In the genomic region with DNA sequence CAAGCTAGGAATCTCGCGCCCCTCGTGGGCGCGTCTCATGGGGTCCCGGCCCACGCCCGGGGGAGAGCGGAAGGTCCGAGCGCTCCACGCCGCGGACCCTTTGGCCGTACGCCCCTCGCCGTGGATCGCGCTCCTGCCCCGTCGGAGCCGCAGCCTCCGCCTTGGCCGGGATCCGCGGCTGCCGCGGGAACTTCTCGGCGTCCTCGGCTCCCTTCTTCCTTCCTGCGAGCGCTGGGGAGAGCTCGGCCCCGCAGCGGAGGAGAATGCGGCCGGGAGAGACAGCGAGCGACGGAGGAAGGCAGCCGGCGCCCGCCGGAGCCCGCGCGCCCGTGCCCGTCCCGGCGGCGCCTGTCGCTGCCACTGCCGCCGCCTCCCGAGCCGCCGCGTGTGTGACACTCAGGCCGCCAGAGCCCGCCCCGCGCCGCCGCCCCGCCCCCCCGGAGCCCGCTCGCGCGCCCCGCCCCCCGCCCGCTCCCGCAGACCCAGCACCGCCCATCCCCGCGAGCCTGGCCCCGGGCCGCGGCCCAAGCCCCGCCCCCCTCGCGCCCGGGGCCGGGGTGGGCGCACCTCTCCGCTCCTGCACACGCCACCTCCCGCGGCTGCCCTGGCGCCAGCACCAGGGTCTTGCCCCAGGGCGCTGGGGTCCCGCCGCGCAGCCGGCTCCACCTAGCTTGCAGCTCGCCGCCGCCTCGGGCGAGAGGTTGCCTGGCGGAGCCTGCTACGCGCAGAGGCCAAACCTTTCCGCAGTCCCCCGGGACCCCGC, we compare ENCODE assay signal across 8 cellular contexts. TPM values are rescaled to one million over a fixed set of nuclear protein-coding genes. Genes with fewer than 3 reads are reported as not detected.
DNase-seq lines count a peak whose midpoint lies in the region; ATAC-seq and TF ChIP-seq lines count a peak whose summit lies in the region.

A gene with protein sequence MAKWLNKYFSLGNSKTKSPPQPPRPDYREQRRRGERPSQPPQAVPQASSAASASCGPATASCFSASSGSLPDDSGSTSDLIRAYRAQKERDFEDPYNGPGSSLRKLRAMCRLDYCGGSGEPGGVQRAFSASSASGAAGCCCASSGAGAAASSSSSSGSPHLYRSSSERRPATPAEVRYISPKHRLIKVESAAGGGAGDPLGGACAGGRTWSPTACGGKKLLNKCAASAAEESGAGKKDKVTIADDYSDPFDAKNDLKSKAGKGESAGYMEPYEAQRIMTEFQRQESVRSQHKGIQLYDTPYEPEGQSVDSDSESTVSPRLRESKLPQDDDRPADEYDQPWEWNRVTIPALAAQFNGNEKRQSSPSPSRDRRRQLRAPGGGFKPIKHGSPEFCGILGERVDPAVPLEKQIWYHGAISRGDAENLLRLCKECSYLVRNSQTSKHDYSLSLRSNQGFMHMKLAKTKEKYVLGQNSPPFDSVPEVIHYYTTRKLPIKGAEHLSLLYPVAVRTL (minus strand): TSS at position 362 of the 763 bp plus-strand sequence. CDS start 582 bp downstream, outside the sequence.

- no peaks in the 10 kb centered on the region for H3K27me3 Mint-ChIP-seq in CD4-positive, alpha-beta T cell
- H3K27me3 Mint-ChIP-seq in activated T-helper 2 cell treated with anti-CD3 and anti-CD28 coated beads, Interferon-gamma antibody, Interleukin-2, Interleukin-4, amounts not matched to agents 10 μg/mL and 5 μg/mL and 100 μg/mL, durations not matched to agents 14 hours and 24 hours and 36 hours (ENCODE audit: low read depth) = peaks cover 33% of the 10 kb centered on the region
- peaks cover 17% of the 10 kb centered on the region for H3K27me3 Mint-ChIP-seq in nephron progenitor cell (ENCODE audit: low read depth, poor library complexity)

- H3K36me3 Mint-ChIP-seq in CD4-positive, alpha-beta T cell (ENCODE audit: low read depth) = no peaks in the 10 kb centered on the region
- no peaks in the 10 kb centered on the region for H3K36me3 Mint-ChIP-seq in activated T-helper 2 cell treated with anti-CD3 and anti-CD28 coated beads, Interferon-gamma antibody, Interleukin-2, Interleukin-4, amounts not matched to agents 10 μg/mL and 5 μg/mL and 100 μg/mL, durations not matched to agents 14 hours and 24 hours and 36 hours (ENCODE audit: low read depth)
- H3K36me3 Mint-ChIP-seq in nephron progenitor cell (ENCODE audit: low read depth) = no peaks in the 10 kb centered on the region

- peak; percentile 60 to 84 (median 77) for DNase-seq in CD4-positive, alpha-beta T cell
- DNase-seq in HPDE6-E6E7 (ENCODE audit: extremely low spot score) (peak; percentile 59), Panc1 (ENCODE audit: low read depth, low spot score) (no peak), fibroblast of the aortic adventitia (ENCODE audit: low read depth) (peak; percentile 43), nephron progenitor cell (peak; percentile 88)
- peak; percentile 68 for DNase-seq in activated T-helper 2 cell treated with anti-CD3 and anti-CD28 coated beads, Interferon-gamma antibody, Interleukin-2, Interleukin-4, amounts not matched to agents 10 μg/mL and 5 μg/mL and 100 μg/mL, durations not matched to agents 14 hours and 24 hours and 36 hours (ENCODE audit: low spot score)
- peak; percentile 84 for DNase-seq in stimulated activated naive CD8-positive, alpha-beta T cell treated with anti-CD3 and anti-CD28 coated beads, Interleukin-15, Interleukin-2, amounts not matched to agents 100 U/mL and 50 U/mL, for 24 hours

- peaks cover 30% of the 10 kb centered on the region for H3K4me1 Mint-ChIP-seq in CD4-positive, alpha-beta T cell (ENCODE audit: low read depth)
- peaks cover 25% of the 10 kb centered on the region for H3K4me1 Mint-ChIP-seq in activated T-helper 2 cell treated with anti-CD3 and anti-CD28 coated beads, Interferon-gamma antibody, Interleukin-2, Interleukin-4, amounts not matched to agents 10 μg/mL and 5 μg/mL and 100 μg/mL, durations not matched to agents 14 hours and 24 hours and 36 hours (ENCODE audit: low read depth)
- peaks cover 56% of the 10 kb centered on the region for H3K4me1 Mint-ChIP-seq in nephron progenitor cell

- H3K27ac ChIP-seq in CD4-positive, alpha-beta T cell (ENCODE audit: low read depth, low read length) = no peak within 1 kb of the TSS
- H3K27ac ChIP-seq in Panc1 (ENCODE audit: low read length) = peak within 1 kb of the TSS; percentile 76

- no peaks in the 10 kb centered on the region for H3K9me3 ChIP-seq in CD4-positive, alpha-beta T cell (ENCODE audit: control insufficient read depth, low read length)
- no peaks in the 10 kb centered on the region for H3K9me3 ChIP-seq in Panc1 (ENCODE audit: control insufficient read depth, insufficient read depth, low read depth, low read length)

- no peaks in the 10 kb centered on the region for H3K27me3 ChIP-seq in CD4-positive, alpha-beta T cell (ENCODE audit: control insufficient read depth, insufficient read depth, low read length)
- no peaks in the 10 kb centered on the region for H3K27me3 ChIP-seq in Panc1 (ENCODE audit: control insufficient read depth, insufficient read depth, low read length)

- intact Hi-C loops in CD4-positive, alpha-beta T cell (cut with DNase I, micrococcal nuclease) = loop anchor here (1.0 to 10.0 kb wide), 6 partner anchors 166 to 647 kb away; a partner anchor contains a TSS
- intact Hi-C loops in Panc1 (cut with micrococcal nuclease; ENCODE audit: unreplicated experiment) = loop anchor here (5.0 to 10.0 kb wide), 2 partner anchors 52 to 134 kb away; no protein-coding TSS in a partner anchor
- intact Hi-C loops in activated T-helper 2 cell treated with anti-CD3 and anti-CD28 coated beads, Interferon-gamma antibody, Interleukin-2, Interleukin-4, amounts not matched to agents 10 μg/mL and 5 μg/mL and 100 μg/mL, durations not matched to agents 14 hours and 24 hours and 36 hours (cut with micrococcal nuclease) = loop anchor here (1.0 to 10.0 kb wide), 5 partner anchors 64 to 326 kb away; a partner anchor contains a TSS

- peak; percentile 77 for ATAC-seq in CD4-positive, alpha-beta T cell (ENCODE audit: poor library complexity)
- ATAC-seq in GM19455 (IDR thresholded peaks at IDR 0.05; ENCODE audit: unreplicated experiment) (peak; percentile 60), Panc1 (peak; percentile 70)
- ATAC-seq in stimulated activated naive CD8-positive, alpha-beta T cell treated with anti-CD3 and anti-CD28 coated beads, Interleukin-15, Interleukin-2, amounts not matched to agents 100 U/mL and 50 U/mL, for 24 hours = peak; percentile 79

- CTCF ChIA-PET in CD4-positive, alpha-beta T cell (lab: Charles Lee) = interaction anchor here (1.3 to 1.4 kb wide), 2 partner anchors 156 to 166 kb away, joined by 5 read pairs; no protein-coding TSS in a partner anchor
- CTCF ChIA-PET in Panc1 (lab: Charles Lee) = no interaction called here

- H3K27ac Mint-ChIP-seq in CD4-positive, alpha-beta T cell = peak within 1 kb of the TSS; percentile 29
- H3K27ac Mint-ChIP-seq in activated T-helper 2 cell treated with anti-CD3 and anti-CD28 coated beads, Interferon-gamma antibody, Interleukin-2, Interleukin-4, amounts not matched to agents 10 μg/mL and 5 μg/mL and 100 μg/mL, durations not matched to agents 14 hours and 24 hours and 36 hours = no peak within 1 kb of the TSS
- H3K27ac Mint-ChIP-seq in nephron progenitor cell = peak within 1 kb of the TSS; percentile 85

- no peaks in the 10 kb centered on the region for H3K9me3 Mint-ChIP-seq in CD4-positive, alpha-beta T cell
- no peaks in the 10 kb centered on the region for H3K9me3 Mint-ChIP-seq in activated T-helper 2 cell treated with anti-CD3 and anti-CD28 coated beads, Interferon-gamma antibody, Interleukin-2, Interleukin-4, amounts not matched to agents 10 μg/mL and 5 μg/mL and 100 μg/mL, durations not matched to agents 14 hours and 24 hours and 36 hours
- no peaks in the 10 kb centered on the region for H3K9me3 Mint-ChIP-seq in nephron progenitor cell

- H3K4me1 ChIP-seq in Panc1 (ENCODE audit: control insufficient read depth, insufficient read depth, low read length) = peaks cover 5% of the 10 kb centered on the region

- H3K36me3 ChIP-seq in Panc1 (ENCODE audit: control insufficient read depth, insufficient read depth, low read length) = peaks cover 5% of the 10 kb centered on the region

- peak; percentile 34 for TF ChIP-seq CTCF in CD4-positive, alpha-beta T cell (IDR thresholded peaks at IDR 0.05)
- TF ChIP-seq CTCF in Panc1 (IDR thresholded peaks at IDR 0.05) (peak; percentile 36; the same call in 1 of the 2 replicates), fibroblast of the aortic adventitia (IDR thresholded peaks at IDR 0.05; ENCODE audit: insufficient read depth, low read length) (no peak), nephron progenitor cell (IDR thresholded peaks at IDR 0.05) (no peak)

- in situ Hi-C loops in Panc1 (cut with HindIII; ENCODE audit: low pct_unique_long_range_greater_than_20kb, low sequenced_read_pairs) = no loop called here

- H3K4me3 Mint-ChIP-seq in CD4-positive, alpha-beta T cell = peak within 1 kb of the TSS; percentile 87
- H3K4me3 Mint-ChIP-seq in activated T-helper 2 cell treated with anti-CD3 and anti-CD28 coated beads, Interferon-gamma antibody, Interleukin-2, Interleukin-4, amounts not matched to agents 10 μg/mL and 5 μg/mL and 100 μg/mL, durations not matched to agents 14 hours and 24 hours and 36 hours (ENCODE audit: low read depth) = peak within 1 kb of the TSS; percentile 64
- H3K4me3 Mint-ChIP-seq in nephron progenitor cell = peak within 1 kb of the TSS; percentile 88

- POLR2A ChIA-PET in CD4-positive, alpha-beta T cell (lab: Charles Lee) = interaction anchor here (3.1 kb wide), 1 partner anchor 165 kb away, joined by 11 read pairs; a partner anchor contains a TSS
- POLR2A ChIA-PET in Panc1 (lab: Charles Lee) = no interaction called here

- no TSS peak for BruUV-seq in Panc1 (replicated peaks; lab: Mats Ljungman, UMichigan)

- H3K4me3 ChIP-seq in Panc1 (ENCODE audit: low read depth in 2 of 2, low read length in 2 of 2) (peak within 1 kb of the TSS; percentile 82 to 93), fibroblast of the aortic adventitia (ENCODE audit: low read depth, low read length) (peak within 1 kb of the TSS; percentile 92)

RNA-seq across cellular contexts. Expression of the gene that starts here (rescaled TPM):
- total RNA-seq in CD4-positive, alpha-beta T cell = 1 to 10 TPM; 1.1 to 1.2 TPM
- total RNA-seq in Panc1 (2021; ENCODE audit: unreplicated experiment) (59.9 TPM), fibroblast of the aortic adventitia (ENCODE audit: low replicate concordance) (4.5 and 26.5 TPM in 2 replicates)
- polyA plus RNA-seq in Panc1 (2012; ENCODE audit: insufficient read length) = 63.1 TPM
- 1.7 and 1.9 TPM in 2 replicates for total RNA-seq in activated T-helper 2 cell treated with anti-CD3 and anti-CD28 coated beads, Interferon-gamma antibody, Interleukin-2, Interleukin-4, amounts not matched to agents 10 μg/mL and 5 μg/mL and 100 μg/mL, durations not matched to agents 14 hours and 24 hours and 36 hours

Comparison
In these comparisons a context has a peak if more than half of its experiments do, and no peak if none do; other contexts are left out.
1. CTCF ChIP-seq: peak in CD4-positive, alpha-beta T cell (single experiment) and Panc1 (single experiment); none in fibroblast of the aortic adventitia (single experiment) and nephron progenitor cell (single experiment).
2. Peak in every context shown above with its lines, with median percentiles within 50 percentile points of each other: ATAC-seq and H3K4me3 Mint-ChIP-seq.